Comparison of ENCODE assay signal across 7 cellular contexts in the genomic region with DNA sequence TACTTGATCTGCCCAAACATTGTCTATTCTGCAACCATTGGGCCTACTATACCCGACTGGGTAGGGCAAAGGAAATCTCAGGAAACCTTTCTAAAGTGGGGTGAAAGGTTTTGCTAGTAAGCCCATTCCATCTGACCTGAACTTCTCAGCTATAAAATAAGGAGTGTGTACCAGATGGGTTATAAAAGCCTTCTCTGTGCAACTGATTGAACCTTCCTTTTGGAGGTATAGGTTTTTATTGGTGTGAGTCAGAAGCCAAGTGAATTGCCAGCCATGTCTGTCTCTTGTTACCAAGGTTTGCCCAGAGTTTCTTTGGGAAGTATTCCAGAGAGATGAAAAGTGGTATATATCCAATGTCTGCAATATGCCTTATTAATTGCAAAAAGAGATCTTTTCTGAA. TPM values are rescaled to one million over a fixed set of nuclear protein-coding genes. Genes with fewer than 3 reads are reported as not detected.
"Had no signal": no experiment of that assay in that cellular context is flagged by ENCODE, and none has a peak within 500 bp of the region (broad histone marks: within the 10 kb centered on the region; RNA-seq: fewer than 3 reads in every experiment).

No MANE protein-coding gene starts in this region.

- DNase-seq: IMR-90, KBM-7, KG1 had no signal

- H3K4me3 ChIP-seq: K562 had no signal

- H3K27ac ChIP-seq: HL-60 had no signal

- ATAC-seq: HepG2, K562 had no signal

RNA-seq across cellular contexts. Expression of a gene that starts 41.6 kb away (rescaled TPM):
- total RNA-seq: HepG2, HT-29, K562 had no signal
